Comparison of ENCODE assay signal across 20 cellular contexts in genomic region chr20:48262396-48262795, GRCh38.
"Had no signal": no experiment of that assay in that cellular context is flagged by ENCODE, and none has a peak within 500 bp of the region (broad histone marks: within the 10 kb centered on the region; RNA-seq: fewer than 3 reads in every experiment).

No MANE protein-coding gene starts in this region.

- H3K9me3 ChIP-seq: MG63, SJCRH30 had no signal

- FAIRE-seq: K562 had no signal

- DNase-seq: MG63, NCI-H1092, NCI-H1105 treated with DMSO at 0.1 percent for 48 hours, NCI-H1417 treated with DMSO at 0.1 percent for 48 hours, NCI-H146, NCI-H1694 treated with DMSO at 0.1 percent for 48 hours, NCI-H1930, NCI-H2081, NCI-H2107, NCI-H2227 treated with DMSO at 0.1 percent for 48 hours, NCI-H510A, NCI-H774, SHP77 treated with DMSO at 0.1 percent for 48 hours, SJCRH30 had no signal

- H3K4me1 Mint-ChIP-seq: IgD-negative memory B cell had no signal

- H3K27me3 ChIP-seq: SJCRH30 had no signal

- H3K27ac ChIP-seq: RWPE1, SJCRH30 had no signal

- ATAC-seq: K562, Panc1, Right ventricle myocardium inferior, SK-N-SH treated with all-trans-retinoic acid at 6 μM for 48 hours had no signal

- H3K36me3 ChIP-seq: MG63, SJCRH30 had no signal

- H3K4me3 ChIP-seq: K562, MG63, SJCRH30 had no signal

- H3K4me3 Mint-ChIP-seq: IgD-negative memory B cell had no signal
